21 cellular contexts compared by ENCODE assay signal in genomic region chr10:18540195-18540594, GRCh38.
DNase-seq lines count a peak whose midpoint lies in the region; ATAC-seq, FAIRE-seq and TF ChIP-seq lines count a peak whose summit lies in the region.
"Had no signal": no experiment of that assay in that cellular context is flagged by ENCODE, and none has a peak within 500 bp of the region (broad histone marks: within the 10 kb centered on the region; RNA-seq: fewer than 3 reads in every experiment).

No MANE protein-coding gene starts in this region.

- peaks cover 12% of the 10 kb centered on the region for H3K36me3 ChIP-seq in IMR-90 (ENCODE audit: control insufficient read depth, insufficient read depth, low read length)
- peaks cover 0 to 22% (median 7%) of the 10 kb centered on the region in 4 experiments; a peak in 6 of 8 replicates for H3K36me3 ChIP-seq in H1 (ENCODE audit: control insufficient read depth in 2 of 4, insufficient read depth in 4 of 4, low read length in 3 of 4)
- H3K36me3 ChIP-seq in BE2C = peaks cover 5% of the 10 kb centered on the region; the same call in 1 of the 2 replicates

- no peak for TF ChIP-seq CTCF in A549 (IDR thresholded peaks at IDR 0.05)
- no peak for TF ChIP-seq CTCF in D721Med (IDR thresholded peaks at IDR 0.05; ENCODE audit: insufficient read depth, missing control alignments)
- TF ChIP-seq CTCF in IMR-90 (conservative IDR thresholded peaks at IDR 0.05; ENCODE audit: low read depth, low read length) = no peak
- TF ChIP-seq CTCF in H1 (IDR thresholded peaks at IDR 0.05; ENCODE audit: control extremely low read depth in 1 of 3, insufficient read depth in 1 of 3, low read depth in 1 of 3, low read length in 3 of 3) = no peak
- TF ChIP-seq CTCF in BE2C (IDR thresholded peaks at IDR 0.05; ENCODE audit: low read depth, low read length) = no peak

- no peaks in the 10 kb centered on the region for H3K79me2 ChIP-seq in H1 (ENCODE audit: control insufficient read depth in 1 of 2, insufficient read depth in 2 of 2, low read length in 2 of 2)

- H3K23ac ChIP-seq in IMR-90 (ENCODE audit: low read depth, low read length) (no peak overlapping the region), H1 (ENCODE audit: insufficient read length) (no peak overlapping the region)

- intact Hi-C loops in IMR-90 (cut with micrococcal nuclease) = no loop called here

- no peak for FAIRE-seq in A549 (lab: Jason Lieb, UNC)
- FAIRE-seq in D721Med (lab: Jason Lieb, UNC) = peak; percentile 38
- no peak for FAIRE-seq in H1 (lab: Jason Lieb, UNC)
- FAIRE-seq: A204.1, G401.6, GM12891, GM18507 had no signal

- TF ChIP-seq RAD21 in A549 (conservative IDR thresholded peaks at IDR 0.05 in 1 of 2, IDR thresholded peaks at IDR 0.05 in 1 of 2) = no peak
- TF ChIP-seq RAD21 in IMR-90 (IDR thresholded peaks at IDR 0.05; ENCODE audit: low read length) = no peak
- TF ChIP-seq RAD21 in H1 (IDR thresholded peaks at IDR 0.05 in 1 of 2, conservative IDR thresholded peaks at IDR 0.05 in 1 of 2; ENCODE audit: low read depth in 2 of 2, low read length in 2 of 2) = no peak

- no peak overlapping the region for H3K18ac ChIP-seq in IMR-90 (ENCODE audit: low read depth, low read length)
- H3K18ac ChIP-seq in H1 (ENCODE audit: extremely low read depth, low read length) = no peak overlapping the region

- dilution Hi-C loops in IMR-90 (cut with HindIII; ENCODE audit: low sequenced_read_pairs, unreplicated experiment) = no loop called here

- in situ Hi-C loops in IMR-90 (cut with MboI; ENCODE audit: low sequenced_read_pairs) = no loop called here

- H3K4me1 ChIP-seq in A549 = peaks cover 8% of the 10 kb centered on the region; the same call in 2 of the 3 replicates
- H3K4me1 ChIP-seq in IMR-90 (ENCODE audit: control insufficient read depth, insufficient read depth, low read length) = peaks cover 4% of the 10 kb centered on the region
- no peaks in the 10 kb centered on the region for H3K4me1 ChIP-seq in H1 (replicated peaks in 1 of 4; ENCODE audit: control insufficient read depth in 3 of 4, insufficient read depth in 4 of 4, low read length in 3 of 4)
- no peaks in the 10 kb centered on the region for H3K4me1 ChIP-seq in BE2C
- H3K4me1 ChIP-seq: BLaER1 had no signal

- no peak overlapping the region for H4K8ac ChIP-seq in IMR-90 (ENCODE audit: low read depth in 2 of 2, low read length in 2 of 2)
- H4K8ac ChIP-seq in H1 (ENCODE audit: extremely low read depth, insufficient read depth, low read length) = no peak overlapping the region

- H2AK5ac ChIP-seq in IMR-90 (ENCODE audit: low read depth, low read length) = no peak overlapping the region
- H2AK5ac ChIP-seq in H1 (ENCODE audit: low read depth, low read length) = no peak overlapping the region

- H3K56ac ChIP-seq in IMR-90 (ENCODE audit: extremely low read depth, insufficient read depth, low read length) = no peak overlapping the region
- H3K56ac ChIP-seq in H1 (replicated peaks; ENCODE audit: insufficient read length, low read depth, low read length) = no peak overlapping the region

- POLR2A ChIA-PET in A549 (lab: Yijun Ruan, JAX) = no interaction called here
- POLR2A ChIA-PET in IMR-90 (lab: Charles Lee; ENCODE audit: unreplicated experiment) = no interaction called here
- POLR2A ChIA-PET in H1 (lab: Charles Lee; ENCODE audit: partially characterized antibody) = no interaction called here

- H3K9me3 ChIP-seq in A549 (no peaks in the 10 kb centered on the region), IMR-90 (ENCODE audit: control insufficient read depth, insufficient read depth, low read length) (no peaks in the 10 kb centered on the region), H1 (ENCODE audit: insufficient read depth in 2 of 2, low read depth in 1 of 2, low read length in 1 of 2) (no peaks in the 10 kb centered on the region), BE2C (no peaks in the 10 kb centered on the region)

- H3K4me3 ChIP-seq in A549 (no peak overlapping the region), IMR-90 (ENCODE audit: insufficient read depth, low read depth, low read length) (no peak overlapping the region), H1 (ENCODE audit: extremely low read depth in 1 of 4, insufficient read depth in 2 of 4, low read depth in 3 of 4, low read length in 4 of 4) (no peak overlapping the region), BE2C (ENCODE audit: low read depth, low read length) (no peak overlapping the region)
- H3K4me3 ChIP-seq: BLaER1 had no signal

- H2BK5ac ChIP-seq in IMR-90 (ENCODE audit: low read depth, low read length, poor library complexity, severe bottlenecking) (no peak overlapping the region), H1 (ENCODE audit: low read depth, low read length) (no peak overlapping the region)

- CTCF ChIA-PET in A549 (lab: Yijun Ruan, JAX) (no interaction called here), IMR-90 (lab: Yijun Ruan, JAX) (interaction anchor here (0.5 kb wide), 1 partner anchor 226 kb away, joined by 4 read pairs; no protein-coding TSS in a partner anchor), H1 (lab: Charles Lee; ENCODE audit: partially characterized antibody) (interaction anchor here (0.7 kb wide), 1 partner anchor 156 kb away, joined by 3 read pairs; no protein-coding TSS in a partner anchor)

- TF ChIP-seq EP300 in A549 (IDR thresholded peaks at IDR 0.05) (no peak), H1 (IDR thresholded peaks at IDR 0.05; ENCODE audit: borderline replicate concordance in 1 of 2, low read depth in 2 of 2, low read length in 2 of 2) (no peak)

- no peaks in the 10 kb centered on the region for H3K23me2 ChIP-seq in H1 (ENCODE audit: low read depth, low read length)

- H3K14ac ChIP-seq in IMR-90 (replicated peaks; ENCODE audit: low read depth, low read length) (no peak overlapping the region), H1 (ENCODE audit: insufficient read length) (no peak overlapping the region)

- no peak overlapping the region for H2AFZ ChIP-seq in IMR-90 (replicated peaks; ENCODE audit: low read length, poor library complexity)
- no peak overlapping the region for H2AFZ ChIP-seq in H1 (ENCODE audit: low read length)

- H4K5ac ChIP-seq in IMR-90 (ENCODE audit: low read depth, low read length) (no peak overlapping the region), H1 (ENCODE audit: insufficient read length, low read depth, low read length) (no peak overlapping the region)

- no peak overlapping the region for H2AK9ac ChIP-seq in IMR-90 (replicated peaks; ENCODE audit: low read depth, low read length, poor library complexity)

- H3K4ac ChIP-seq in IMR-90 (ENCODE audit: low read depth, low read length) (no peak overlapping the region), H1 (replicated peaks; ENCODE audit: insufficient read length, low read depth, low read length) (no peak overlapping the region)

- H3K4me2 ChIP-seq in A549 (no peak overlapping the region), IMR-90 (ENCODE audit: low read depth, low read length) (no peak overlapping the region), H1 (ENCODE audit: insufficient read depth in 1 of 2, low read depth in 2 of 2, low read length in 2 of 2) (no peak overlapping the region)
- H3K4me2 ChIP-seq: BLaER1 had no signal

- H2BK20ac ChIP-seq in IMR-90 (ENCODE audit: low read depth, low read length) = no peak overlapping the region
- H2BK20ac ChIP-seq in H1 (ENCODE audit: low read length) = no peak overlapping the region

- no peak overlapping the region for H2BK15ac ChIP-seq in IMR-90 (ENCODE audit: low read depth, low read length)
- no peak overlapping the region for H2BK15ac ChIP-seq in H1 (ENCODE audit: low read length)

- H3K9me1 ChIP-seq in IMR-90 (ENCODE audit: insufficient read depth, low read length) = no peaks in the 10 kb centered on the region; the same call in 1 of the 2 replicates

- H2BK120ac ChIP-seq in IMR-90 (ENCODE audit: low read depth, low read length) (no peak overlapping the region), H1 (replicated peaks; ENCODE audit: low read depth, low read length) (no peak overlapping the region)

- H3K9ac ChIP-seq in IMR-90 (ENCODE audit: low read depth, low read length) (no peak overlapping the region), H1 (replicated peaks in 1 of 4; ENCODE audit: extremely low read depth in 1 of 4, low read depth in 3 of 4, low read length in 3 of 4) (no peak overlapping the region)
- H3K9ac ChIP-seq: BLaER1 had no signal

- H3K27me3 ChIP-seq in IMR-90 (ENCODE audit: control insufficient read depth, insufficient read depth, low read length) (no peaks in the 10 kb centered on the region), H1 (replicated peaks in 1 of 4; ENCODE audit: control insufficient read depth in 3 of 4, extremely low read depth in 1 of 4, insufficient read depth in 3 of 4, low read length in 3 of 4) (no peaks in the 10 kb centered on the region), BE2C (no peaks in the 10 kb centered on the region)
- H3K27me3 ChIP-seq: BLaER1 had no signal

- H3K79me1 ChIP-seq in IMR-90 (ENCODE audit: low read depth in 1 of 2, low read length in 2 of 2) (no peaks in the 10 kb centered on the region), H1 (ENCODE audit: low read depth, low read length) (no peaks in the 10 kb centered on the region)

- BruUV-seq in IMR-90 (replicated peaks; lab: Mats Ljungman, UMichigan) = no TSS peak

- H3K27ac ChIP-seq in A549 (no peak overlapping the region), IMR-90 (ENCODE audit: insufficient read depth, low read length) (no peak overlapping the region), H1 (ENCODE audit: low read depth, low read length) (no peak overlapping the region)
- H3K27ac ChIP-seq: BLaER1 had no signal

- H4K91ac ChIP-seq in IMR-90 (ENCODE audit: insufficient read depth, low read depth, low read length) = no peak overlapping the region
- no peak overlapping the region for H4K91ac ChIP-seq in H1 (replicated peaks; ENCODE audit: insufficient read length, low read length)

- H4K20me1 ChIP-seq in IMR-90 (ENCODE audit: insufficient read depth, low read length) (no peaks in the 10 kb centered on the region), H1 (replicated peaks in 1 of 2; ENCODE audit: control insufficient read depth in 1 of 2, insufficient read depth in 2 of 2, low read length in 2 of 2) (peaks cover 0 to 2% of the 10 kb centered on the region in 2 experiments)
- H4K20me1 ChIP-seq: BLaER1 had no signal

- DNase-seq in A549 (ENCODE audit: low read depth in 1 of 2, low spot score in 1 of 2) (no peak), D721Med (ENCODE audit: insufficient read length, low spot score) (no peak), IMR-90 (no peak), H1 (ENCODE audit: low read depth in 1 of 2, low spot score in 2 of 2) (no peak), BE2C (no peak)
- DNase-seq: 8988T; AML-193; C1 segment of cervical spinal cord; CD4-positive, alpha-beta memory T cell; CD4-positive, CD25-positive, alpha-beta regulatory T cell; CD8-positive, alpha-beta memory T cell; COR-L47; DMS79 treated with DMSO at 0.1 percent for 48 hours; GF-D8 had no signal

- H2BK12ac ChIP-seq in H1 (ENCODE audit: low read depth, low read length) = no peak overlapping the region

- TF ChIP-seq POLR2A in A549 (IDR thresholded peaks at IDR 0.05; ENCODE audit: low read length) (no peak), IMR-90 (IDR thresholded peaks at IDR 0.05; ENCODE audit: low read depth, low read length) (no peak), H1 (IDR thresholded peaks at IDR 0.05; ENCODE audit: control extremely low read depth in 1 of 2, low read depth in 2 of 2, low read length in 2 of 2) (no peak)

- ATAC-seq in A549 (no peak), IMR-90 (ENCODE audit: low read depth) (no peak), GM19351 (IDR thresholded peaks at IDR 0.05; ENCODE audit: unreplicated experiment) (no peak), HG03565 (IDR thresholded peaks at IDR 0.05; ENCODE audit: unreplicated experiment) (no peak)

Comparison
In these comparisons a context has a peak if more than half of its experiments do, and no peak if none do; other contexts are left out.
1. Of the 18 proteins assayed by ChIP-seq in both H1 and A549: peak only in H1: none; only in A549: none; in both: MAFK; in neither: 17.